ENCODE assay signal across 22 cellular contexts in the genomic region with DNA sequence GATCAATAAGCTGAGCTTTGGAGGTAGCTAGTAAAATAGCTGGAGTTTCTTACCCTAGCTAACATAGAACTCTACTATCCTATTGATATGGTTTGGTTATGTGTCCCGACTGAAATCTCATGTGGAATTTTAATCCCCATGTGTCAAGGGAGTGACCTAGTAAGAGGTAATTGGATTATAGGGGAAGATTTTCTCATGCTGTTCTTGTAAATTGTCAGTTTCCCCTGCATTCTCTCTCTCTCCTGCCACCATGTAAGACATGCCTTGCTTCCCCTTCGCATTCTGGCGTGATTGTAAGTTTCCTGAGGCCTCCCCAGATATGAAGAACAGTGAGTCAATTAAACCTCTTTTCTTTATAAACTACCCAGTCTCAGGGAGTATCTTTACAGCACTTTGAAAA. TPM values are rescaled to one million over a fixed set of nuclear protein-coding genes. Genes with fewer than 3 reads are reported as not detected.
"Had no signal": no experiment of that assay in that cellular context is flagged by ENCODE, and none has a peak within 500 bp of the region (broad histone marks: within the 10 kb centered on the region; RNA-seq: fewer than 3 reads in every experiment).

No MANE protein-coding gene starts in this region.

- H3K27ac ChIP-seq: RWPE1 had no signal

- DNase-seq: KBM-7, NCI-H1048, NCI-H1105, NCI-H1417, NCI-H1694, NCI-H187 treated with DMSO at 0.1 percent for 48 hours, NCI-H2029 treated with DMSO at 0.1 percent for 48 hours, NCI-H2171 treated with DMSO at 0.1 percent for 48 hours, NCI-H345, NCI-H446 treated with DMSO at 0.1 percent for 48 hours, NCI-H510A treated with DMSO at 0.1 percent for 48 hours, NCI-H526, PC-3, SHP77, SK-N-SH, SW 1271, T-cell had no signal

- H3K9ac ChIP-seq: SK-N-SH had no signal

- H3K4me2 ChIP-seq: SK-N-SH had no signal

RNA-seq across cellular contexts. Expression of gene MYCT1, which starts 35.9 kb away (rescaled TPM):
- total RNA-seq: HT-29, LHCN-M2, MCF 10A, SK-MEL-5 had no signal
